8 cellular contexts compared by ENCODE assay signal in the genomic region with DNA sequence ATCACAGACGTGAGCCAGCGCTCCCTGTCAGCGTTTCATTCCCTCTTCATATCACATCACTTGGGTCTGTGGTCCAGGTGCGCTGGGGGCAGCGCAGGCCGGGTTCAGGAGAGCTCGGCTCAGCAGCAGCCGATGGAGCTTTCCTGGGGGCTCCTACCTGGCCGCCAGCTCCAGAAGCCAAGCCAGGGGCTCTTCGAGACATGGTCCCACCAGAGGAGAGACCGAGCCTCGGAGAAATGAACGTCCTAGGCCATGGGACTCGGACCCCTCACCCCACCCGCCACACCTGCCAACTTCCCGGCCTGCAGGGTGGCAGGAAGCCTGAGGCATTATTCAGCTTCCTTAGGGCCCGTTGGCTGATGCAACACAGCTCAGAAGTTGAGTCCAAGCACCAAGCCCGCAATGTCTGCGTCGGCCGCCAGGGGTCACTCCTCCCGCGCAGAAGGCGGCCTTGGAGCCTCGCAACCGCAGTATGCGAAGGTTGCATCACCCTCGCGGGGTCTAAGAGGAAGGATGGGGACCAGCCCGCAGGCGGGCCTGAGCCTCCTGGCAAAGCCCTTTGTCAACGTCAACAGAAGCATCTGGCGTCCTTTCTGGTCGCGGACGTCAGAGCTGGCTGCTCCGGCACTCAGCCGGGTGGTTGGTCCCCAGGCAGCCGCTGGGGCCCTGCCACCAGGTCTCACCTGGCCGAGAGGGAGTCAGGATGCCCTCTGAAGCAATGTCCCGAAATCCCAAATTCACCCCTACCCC. TPM values are rescaled to one million over a fixed set of nuclear protein-coding genes. Genes with fewer than 3 reads are reported as not detected.
A peak's percentile ranks its signal among the peaks of the same experiment; 100 is the strongest.
DNase-seq lines count a peak whose midpoint lies in the region; ATAC-seq and TF ChIP-seq lines count a peak whose summit lies in the region.

No MANE protein-coding gene starts in this region.

- peak; percentile 98 for TF ChIP-seq CTCF in liver (IDR thresholded peaks at IDR 0.05; ENCODE audit: low read depth, low read length, missing input control)

- peak overlapping the region; percentile 91 to 99 (median 95) for H3K4me2 ChIP-seq in BLaER1 treated with 17β-estradiol and CSF1 and Interleukin-3, amounts not matched to agents 10 nM and 100 nM

- DNase-seq in GM19240 (ENCODE audit: insufficient read length, low spot score) (peak; percentile 67), NCI-H69 (lab: John Stamatoyannopoulos, UW) (peak; percentile 96), dedifferentiated amniotic fluid mesenchymal stem cell (ENCODE audit: extremely low spot score) (peak; percentile 93)
- DNase-seq in activated CD4-positive, alpha-beta T cell treated with anti-CD3 and anti-CD28 coated beads, Interleukin-2, amount 50 U/mL, for 1 hour = peak; percentile 91
- DNase-seq in stimulated activated CD4-positive, alpha-beta T cell treated with anti-CD3 and anti-CD28 coated beads, Interleukin-4, amount 100 ng/mL, for 48 hours (ENCODE audit: low read depth in 2 of 2) = peak; percentile 92 to 96

- no peaks in the 10 kb centered on the region for H3K36me3 ChIP-seq in BLaER1 treated with 17β-estradiol and CSF1 and Interleukin-3, amounts not matched to agents 10 nM and 100 nM
- H3K36me3 ChIP-seq in liver (ENCODE audit: control insufficient read depth in 4 of 4, insufficient read depth in 3 of 4, low read depth in 1 of 4, low read length in 3 of 4) = no peaks in the 10 kb centered on the region

- H3K9ac ChIP-seq in BLaER1 treated with 17β-estradiol and CSF1 and Interleukin-3, amounts not matched to agents 10 nM and 100 nM = peak overlapping the region; percentile 77 to 95 (median 85)
- no peak overlapping the region for H3K9ac ChIP-seq in liver (ENCODE audit: low read depth in 1 of 2, low read length in 2 of 2)

- H3K27ac ChIP-seq in BLaER1 treated with 17β-estradiol and CSF1 and Interleukin-3, amounts not matched to agents 10 nM and 100 nM = peak overlapping the region; percentile 85 to 99 (median 94)
- H3K27ac ChIP-seq in liver (ENCODE audit: low read depth in 1 of 2, low read length in 2 of 2) = no peak overlapping the region

- peaks cover 0 to 11% (median 0%) of the 10 kb centered on the region in 11 experiments; a peak in 4 of 22 replicates for H3K27me3 ChIP-seq in BLaER1 treated with 17β-estradiol and CSF1 and Interleukin-3, amounts not matched to agents 10 nM and 100 nM
- no peaks in the 10 kb centered on the region for H3K27me3 ChIP-seq in liver (ENCODE audit: control insufficient read depth in 4 of 4, insufficient read depth in 4 of 4, low read length in 3 of 4)

- H3K4me3 ChIP-seq in BLaER1 treated with 17β-estradiol and CSF1 and Interleukin-3, amounts not matched to agents 10 nM and 100 nM = peak overlapping the region; percentile 35 to 56 (median 42); a peak in 17 of 20 replicates
- H3K4me3 ChIP-seq in liver (ENCODE audit: low read depth in 1 of 3, low read length in 3 of 3) = no peak overlapping the region

- ATAC-seq in HG03469 (IDR thresholded peaks at IDR 0.05; ENCODE audit: unreplicated experiment) = peak; percentile 38

- peak; percentile 100 for TF ChIP-seq RAD21 in liver (IDR thresholded peaks at IDR 0.05)

- WGBS in liver = 24% methylated on average over 41 of the region's 41 CpGs

- no peaks in the 10 kb centered on the region for H3K9me3 ChIP-seq in BLaER1 treated with 17β-estradiol and CSF1 and Interleukin-3, amounts not matched to agents 10 nM and 100 nM (replicated peaks in 1 of 11)
- no peaks in the 10 kb centered on the region for H3K9me3 ChIP-seq in liver (ENCODE audit: control insufficient read depth in 4 of 4, low read length in 3 of 4)

- peaks cover 58 to 94% (median 84%) of the 10 kb centered on the region in 10 experiments for H3K4me1 ChIP-seq in BLaER1 treated with 17β-estradiol and CSF1 and Interleukin-3, amounts not matched to agents 10 nM and 100 nM
- peaks cover 0 to 18% (median 13%) of the 10 kb centered on the region in 4 donors for H3K4me1 ChIP-seq in liver (ENCODE audit: control insufficient read depth in 4 of 4, insufficient read depth in 4 of 4, low read length in 3 of 4)

- H4K20me1 ChIP-seq in BLaER1 treated with 17β-estradiol and CSF1 and Interleukin-3, amounts not matched to agents 10 nM and 100 nM = no peaks in the 10 kb centered on the region

TF ChIP-seq in liver, 16 proteins besides CTCF, POLR2A, EP300 and RAD21:
- TF ChIP-seq, protein P1, sequence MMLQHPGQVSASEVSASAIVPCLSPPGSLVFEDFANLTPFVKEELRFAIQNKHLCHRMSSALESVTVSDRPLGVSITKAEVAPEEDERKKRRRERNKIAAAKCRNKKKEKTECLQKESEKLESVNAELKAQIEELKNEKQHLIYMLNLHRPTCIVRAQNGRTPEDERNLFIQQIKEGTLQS (IDR thresholded peaks at IDR 0.05) = peak; percentile 99
- TF ChIP-seq, protein P2, sequence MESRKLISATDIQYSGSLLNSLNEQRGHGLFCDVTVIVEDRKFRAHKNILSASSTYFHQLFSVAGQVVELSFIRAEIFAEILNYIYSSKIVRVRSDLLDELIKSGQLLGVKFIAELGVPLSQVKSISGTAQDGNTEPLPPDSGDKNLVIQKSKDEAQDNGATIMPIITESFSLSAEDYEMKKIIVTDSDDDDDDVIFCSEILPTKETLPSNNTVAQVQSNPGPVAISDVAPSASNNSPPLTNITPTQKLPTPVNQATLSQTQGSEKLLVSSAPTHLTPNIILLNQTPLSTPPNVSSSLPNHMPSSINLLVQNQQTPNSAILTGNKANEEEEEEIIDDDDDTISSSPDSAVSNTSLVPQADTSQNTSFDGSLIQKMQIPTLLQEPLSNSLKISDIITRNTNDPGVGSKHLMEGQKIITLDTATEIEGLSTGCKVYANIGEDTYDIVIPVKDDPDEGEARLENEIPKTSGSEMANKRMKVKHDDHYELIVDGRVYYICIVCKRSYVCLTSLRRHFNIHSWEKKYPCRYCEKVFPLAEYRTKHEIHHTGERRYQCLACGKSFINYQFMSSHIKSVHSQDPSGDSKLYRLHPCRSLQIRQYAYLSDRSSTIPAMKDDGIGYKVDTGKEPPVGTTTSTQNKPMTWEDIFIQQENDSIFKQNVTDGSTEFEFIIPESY (IDR thresholded peaks at IDR 0.05) = no peak
- TF ChIP-seq RXRA (IDR thresholded peaks at IDR 0.05) (peak; percentile 57 to 81), FOXA1 (IDR thresholded peaks at IDR 0.05) (no peak), EGR1 (IDR thresholded peaks at IDR 0.05; ENCODE audit: low read depth in 2 of 2) (no peak), JUND (IDR thresholded peaks at IDR 0.05) (peak; percentile 41 to 65), NR2F2 (IDR thresholded peaks at IDR 0.05) (peak; percentile 36), HNF4A (conservative IDR thresholded peaks at IDR 0.05) (peak in 1 of 2 donors; percentile 53), HNF4G (IDR thresholded peaks at IDR 0.05) (peak; percentile 32), SP1 (IDR thresholded peaks at IDR 0.05) (peak; percentile 54), GABPA (IDR thresholded peaks at IDR 0.05 in 1 of 2, conservative IDR thresholded peaks at IDR 0.05 in 1 of 2) (no peak), FOXA2 (IDR thresholded peaks at IDR 0.05) (no peak), YY1 (IDR thresholded peaks at IDR 0.05) (peak; percentile 52), TAF1 (conservative IDR thresholded peaks at IDR 0.05) (no peak)
- TF ChIP-seq, protein P3, sequence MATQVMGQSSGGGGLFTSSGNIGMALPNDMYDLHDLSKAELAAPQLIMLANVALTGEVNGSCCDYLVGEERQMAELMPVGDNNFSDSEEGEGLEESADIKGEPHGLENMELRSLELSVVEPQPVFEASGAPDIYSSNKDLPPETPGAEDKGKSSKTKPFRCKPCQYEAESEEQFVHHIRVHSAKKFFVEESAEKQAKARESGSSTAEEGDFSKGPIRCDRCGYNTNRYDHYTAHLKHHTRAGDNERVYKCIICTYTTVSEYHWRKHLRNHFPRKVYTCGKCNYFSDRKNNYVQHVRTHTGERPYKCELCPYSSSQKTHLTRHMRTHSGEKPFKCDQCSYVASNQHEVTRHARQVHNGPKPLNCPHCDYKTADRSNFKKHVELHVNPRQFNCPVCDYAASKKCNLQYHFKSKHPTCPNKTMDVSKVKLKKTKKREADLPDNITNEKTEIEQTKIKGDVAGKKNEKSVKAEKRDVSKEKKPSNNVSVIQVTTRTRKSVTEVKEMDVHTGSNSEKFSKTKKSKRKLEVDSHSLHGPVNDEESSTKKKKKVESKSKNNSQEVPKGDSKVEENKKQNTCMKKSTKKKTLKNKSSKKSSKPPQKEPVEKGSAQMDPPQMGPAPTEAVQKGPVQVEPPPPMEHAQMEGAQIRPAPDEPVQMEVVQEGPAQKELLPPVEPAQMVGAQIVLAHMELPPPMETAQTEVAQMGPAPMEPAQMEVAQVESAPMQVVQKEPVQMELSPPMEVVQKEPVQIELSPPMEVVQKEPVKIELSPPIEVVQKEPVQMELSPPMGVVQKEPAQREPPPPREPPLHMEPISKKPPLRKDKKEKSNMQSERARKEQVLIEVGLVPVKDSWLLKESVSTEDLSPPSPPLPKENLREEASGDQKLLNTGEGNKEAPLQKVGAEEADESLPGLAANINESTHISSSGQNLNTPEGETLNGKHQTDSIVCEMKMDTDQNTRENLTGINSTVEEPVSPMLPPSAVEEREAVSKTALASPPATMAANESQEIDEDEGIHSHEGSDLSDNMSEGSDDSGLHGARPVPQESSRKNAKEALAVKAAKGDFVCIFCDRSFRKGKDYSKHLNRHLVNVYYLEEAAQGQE (IDR thresholded peaks at IDR 0.05) = peak; percentile 32
- TF ChIP-seq, protein P4, sequence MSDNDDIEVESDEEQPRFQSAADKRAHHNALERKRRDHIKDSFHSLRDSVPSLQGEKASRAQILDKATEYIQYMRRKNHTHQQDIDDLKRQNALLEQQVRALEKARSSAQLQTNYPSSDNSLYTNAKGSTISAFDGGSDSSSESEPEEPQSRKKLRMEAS (IDR thresholded peaks at IDR 0.05) = peak; percentile 57

RNA-seq across cellular contexts. Expression of a gene that starts 13.2 kb away (rescaled TPM):
- total RNA-seq in liver = 10 to 100 TPM; 15.8 to 27.6 TPM
- 10 to 100 TPM in 1 of 2 donors, 1 to 10 TPM in 1; 8.2 to 12.7 TPM for polyA plus RNA-seq in liver

Comparison
In these comparisons a context has a peak if more than half of its experiments do, and no peak if none do; other contexts are left out.
1. H3K27ac ChIP-seq: peak in BLaER1 treated with 17β-estradiol and CSF1 and Interleukin-3, amounts not matched to agents 10 nM and 100 nM (11 of 11); none in liver (0 of 2).
2. H3K4me3 ChIP-seq: peak in BLaER1 treated with 17β-estradiol and CSF1 and Interleukin-3, amounts not matched to agents 10 nM and 100 nM (10 of 10); none in liver (0 of 3).
3. H3K9ac ChIP-seq: peak in BLaER1 treated with 17β-estradiol and CSF1 and Interleukin-3, amounts not matched to agents 10 nM and 100 nM (11 of 11); none in liver (0 of 2).
4. Peak in every context shown above with its lines, with median percentiles within 50 percentile points of each other: DNase-seq.